ENCODE assay signal across 13 cellular contexts in the genomic region with DNA sequence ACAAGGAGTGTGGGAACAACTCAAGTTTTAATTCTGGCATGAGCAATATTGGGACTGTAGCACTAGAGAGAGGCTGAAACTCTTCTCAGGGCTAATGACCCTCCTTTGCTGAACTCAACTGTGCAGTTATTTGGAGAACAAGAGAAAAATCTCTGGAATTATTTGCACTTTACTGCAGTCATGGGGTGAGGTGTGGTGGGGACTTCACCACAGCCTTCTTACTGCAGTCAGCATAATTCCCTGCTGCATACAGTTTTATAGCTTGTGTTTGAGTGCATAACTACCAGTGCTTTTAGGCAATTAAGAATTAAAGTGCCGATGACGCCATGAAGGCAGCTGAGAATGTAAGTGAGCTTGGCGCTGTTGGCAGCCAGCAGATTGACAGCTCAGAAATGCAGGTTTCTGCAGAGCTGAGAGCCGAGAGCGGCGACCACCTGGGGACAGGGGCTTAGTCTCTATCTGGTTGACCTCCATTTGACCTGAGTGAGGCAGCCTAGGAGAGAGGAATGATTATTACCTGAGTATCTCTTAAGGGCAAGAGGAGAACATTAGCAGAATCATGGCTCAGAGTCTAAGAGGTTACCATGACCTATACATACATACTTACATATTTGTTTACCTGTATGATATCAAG.
"Had no signal": no experiment of that assay in that cellular context is flagged by ENCODE, and none has a peak within 500 bp of the region (broad histone marks: within the 10 kb centered on the region; RNA-seq: fewer than 3 reads in every experiment).

No MANE protein-coding gene starts in this region.

- H3K27me3 ChIP-seq: gastroesophageal sphincter, neutrophil, right atrium auricular region, thyroid gland, uterus had no signal

- H3K4me3 ChIP-seq: coronary artery, gastroesophageal sphincter, right atrium auricular region, smooth muscle cell, thyroid gland, uterus had no signal

- H3K9me3 ChIP-seq: gastroesophageal sphincter, neutrophil, right atrium auricular region, thyroid gland, uterus had no signal

- H3K27me3 Mint-ChIP-seq: activated naive CD4-positive, alpha-beta T cell treated with anti-CD3 and anti-CD28 coated beads, Interleukin-2, amount 50 U/mL, for 24 hours; naive B cell had no signal

- H3K4me3 Mint-ChIP-seq: activated naive CD4-positive, alpha-beta T cell treated with anti-CD3 and anti-CD28 coated beads, Interleukin-2, amount 50 U/mL, for 24 hours; stimulated activated effector memory CD8-positive, alpha-beta T cell treated with anti-CD3 and anti-CD28 coated beads, Interleukin-12 subunit alpha, Interleukin-12 subunit beta, amount 100 ng/mL, for 72 hours had no signal

- H3K36me3 ChIP-seq: gastroesophageal sphincter, neutrophil, right atrium auricular region, thyroid gland, uterus had no signal

- H3K36me3 Mint-ChIP-seq: activated naive CD4-positive, alpha-beta T cell treated with anti-CD3 and anti-CD28 coated beads, Interleukin-2, amount 50 U/mL, for 24 hours; naive B cell; stimulated activated effector memory CD8-positive, alpha-beta T cell treated with anti-CD3 and anti-CD28 coated beads, Interleukin-12 subunit alpha, Interleukin-12 subunit beta, amount 100 ng/mL, for 72 hours had no signal

- H3K4me1 Mint-ChIP-seq: activated naive CD4-positive, alpha-beta T cell treated with anti-CD3 and anti-CD28 coated beads, Interleukin-2, amount 50 U/mL, for 24 hours; naive B cell; stimulated activated effector memory CD8-positive, alpha-beta T cell treated with anti-CD3 and anti-CD28 coated beads, Interleukin-12 subunit alpha, Interleukin-12 subunit beta, amount 100 ng/mL, for 72 hours had no signal

- H3K27ac ChIP-seq: coronary artery, gastroesophageal sphincter, neutrophil, right atrium auricular region, thyroid gland, uterus had no signal

- DNase-seq: caudate nucleus; effector CD8-positive, alpha-beta T cell; kidney; naive B cell; thyroid gland; uterus had no signal

- H3K27ac Mint-ChIP-seq: activated naive CD4-positive, alpha-beta T cell treated with anti-CD3 and anti-CD28 coated beads, Interleukin-2, amount 50 U/mL, for 24 hours; naive B cell; stimulated activated effector memory CD8-positive, alpha-beta T cell treated with anti-CD3 and anti-CD28 coated beads, Interleukin-12 subunit alpha, Interleukin-12 subunit beta, amount 100 ng/mL, for 72 hours had no signal

- ATAC-seq: gastroesophageal sphincter; stimulated activated effector memory CD8-positive, alpha-beta T cell treated with anti-CD3 and anti-CD28 coated beads, Interleukin-12 subunit alpha, Interleukin-12 subunit beta, amount 100 ng/mL, for 72 hours had no signal

- H3K4me1 ChIP-seq: gastroesophageal sphincter, right atrium auricular region, thyroid gland, uterus had no signal
